ENCODE assay signal across 23 cellular contexts in the genomic region with DNA sequence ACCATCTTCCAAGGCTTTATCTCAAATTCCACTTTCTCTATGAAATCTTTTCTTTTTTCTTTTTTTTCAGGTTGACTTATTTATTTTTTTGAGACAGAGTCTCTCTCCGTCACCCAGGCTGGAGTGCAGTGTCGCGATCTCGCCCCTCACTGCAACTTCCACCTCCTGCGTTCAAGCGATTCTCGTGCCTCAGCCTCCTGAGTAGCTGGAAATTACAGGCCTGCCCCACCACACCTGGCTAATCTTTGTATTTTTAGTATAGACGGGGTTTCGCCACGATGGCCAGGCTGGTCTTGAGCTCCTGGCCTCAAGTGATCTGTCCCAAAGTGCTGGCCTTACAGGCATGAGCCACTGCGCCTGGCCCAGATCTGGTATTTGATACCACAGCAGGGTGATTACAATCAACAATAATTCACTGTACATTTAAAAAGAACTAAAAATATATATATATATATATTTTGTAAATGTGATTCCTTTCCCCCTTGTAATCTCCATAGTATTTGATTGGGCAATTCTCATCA.
"Had no signal": no experiment of that assay in that cellular context is flagged by ENCODE, and none has a peak within 500 bp of the region (broad histone marks: within the 10 kb centered on the region; RNA-seq: fewer than 3 reads in every experiment).

No MANE protein-coding gene starts in this region.

- H3K27me3 ChIP-seq: colonic mucosa, foreskin keratinocyte, neutrophil, right atrium auricular region, sigmoid colon, uterus had no signal

- H3K27ac ChIP-seq: colonic mucosa, foreskin keratinocyte, neutrophil, right atrium auricular region, sigmoid colon, skin epidermis, uterus had no signal

- DNase-seq: colonic mucosa; dermis blood vessel endothelial cell; effector CD4-positive, alpha-beta T cell; endodermal cell; erythroblast; foreskin keratinocyte; immature natural killer cell; left colon; left ventricle myocardium superior; naive thymus-derived CD4-positive, alpha-beta T cell; nephron progenitor cell; sigmoid colon; stimulated activated CD4-positive, alpha-beta T cell treated with anti-CD3 and anti-CD28 coated beads, Interleukin-2, amount 100 ng/mL, for 24 hours; stimulated activated CD4-positive, alpha-beta T cell treated with anti-CD3 and anti-CD28 coated beads, Interleukin-4, amount 100 ng/mL, for 4 hours; stimulated activated naive B cell treated with anti-CD40 and anti-IgM and Interleukin-4, amounts not matched to agents 10 μg/mL and 1 μg/mL and 100 μg/mL, for 72 hours; stimulated activated naive CD8-positive, alpha-beta T cell treated with anti-CD3 and anti-CD28 coated beads, Interleukin-15, amount 100 ng/mL, for 72 hours; uterus had no signal

- H3K27ac Mint-ChIP-seq: endodermal cell; immature natural killer cell; naive thymus-derived CD4-positive, alpha-beta T cell; nephron progenitor cell; stimulated activated naive B cell treated with anti-CD40 and anti-IgM and Interleukin-4, amounts not matched to agents 10 μg/mL and 1 μg/mL and 100 μg/mL, for 72 hours; stimulated activated naive CD8-positive, alpha-beta T cell treated with anti-CD3 and anti-CD28 coated beads, Interleukin-15, amount 100 ng/mL, for 72 hours; type B pancreatic cell had no signal

- ATAC-seq: foreskin keratinocyte; left colon; left ventricle myocardium superior; naive thymus-derived CD4-positive, alpha-beta T cell; stimulated activated naive B cell treated with anti-CD40 and anti-IgM and Interleukin-4, amounts not matched to agents 10 μg/mL and 1 μg/mL and 100 μg/mL, for 72 hours; stimulated activated naive CD8-positive, alpha-beta T cell treated with anti-CD3 and anti-CD28 coated beads, Interleukin-15, amount 100 ng/mL, for 72 hours had no signal

- FAIRE-seq: endothelial cell of umbilical vein, keratinocyte had no signal

- H3K4me3 Mint-ChIP-seq: endodermal cell; immature natural killer cell; naive thymus-derived CD4-positive, alpha-beta T cell; nephron progenitor cell; stimulated activated naive B cell treated with anti-CD40 and anti-IgM and Interleukin-4, amounts not matched to agents 10 μg/mL and 1 μg/mL and 100 μg/mL, for 72 hours; stimulated activated naive CD8-positive, alpha-beta T cell treated with anti-CD3 and anti-CD28 coated beads, Interleukin-15, amount 100 ng/mL, for 72 hours; type B pancreatic cell had no signal

- H3K4me3 ChIP-seq: colonic mucosa, right atrium auricular region, sigmoid colon, skin epidermis, uterus had no signal

- H3K36me3 Mint-ChIP-seq: immature natural killer cell; naive thymus-derived CD4-positive, alpha-beta T cell; stimulated activated naive B cell treated with anti-CD40 and anti-IgM and Interleukin-4, amounts not matched to agents 10 μg/mL and 1 μg/mL and 100 μg/mL, for 72 hours had no signal

- H3K9me3 Mint-ChIP-seq: endodermal cell; nephron progenitor cell; stimulated activated naive B cell treated with anti-CD40 and anti-IgM and Interleukin-4, amounts not matched to agents 10 μg/mL and 1 μg/mL and 100 μg/mL, for 72 hours; stimulated activated naive CD8-positive, alpha-beta T cell treated with anti-CD3 and anti-CD28 coated beads, Interleukin-15, amount 100 ng/mL, for 72 hours; type B pancreatic cell had no signal

- H3K4me1 Mint-ChIP-seq: endodermal cell; immature natural killer cell; naive thymus-derived CD4-positive, alpha-beta T cell; nephron progenitor cell; stimulated activated naive B cell treated with anti-CD40 and anti-IgM and Interleukin-4, amounts not matched to agents 10 μg/mL and 1 μg/mL and 100 μg/mL, for 72 hours; stimulated activated naive CD8-positive, alpha-beta T cell treated with anti-CD3 and anti-CD28 coated beads, Interleukin-15, amount 100 ng/mL, for 72 hours had no signal

- H3K4me1 ChIP-seq: colonic mucosa, foreskin keratinocyte, right atrium auricular region, sigmoid colon, uterus had no signal

- H3K36me3 ChIP-seq: colonic mucosa, neutrophil, right atrium auricular region, sigmoid colon, uterus had no signal

- H3K27me3 Mint-ChIP-seq: stimulated activated naive CD8-positive, alpha-beta T cell treated with anti-CD3 and anti-CD28 coated beads, Interleukin-15, amount 100 ng/mL, for 72 hours; type B pancreatic cell had no signal

- H3K9me3 ChIP-seq: colonic mucosa, neutrophil, sigmoid colon, uterus had no signal
